9 cellular contexts compared by ENCODE assay signal in genomic region chr1:34460193-34460592, GRCh38.
A peak's percentile ranks its signal among the peaks of the same experiment; 100 is the strongest.
DNase-seq lines count a peak whose midpoint lies in the region; ATAC-seq and TF ChIP-seq lines count a peak whose summit lies in the region.
"Had no signal": no experiment of that assay in that cellular context is flagged by ENCODE, and none has a peak within 500 bp of the region (broad histone marks: within the 10 kb centered on the region; RNA-seq: fewer than 3 reads in every experiment).

No MANE protein-coding gene starts in this region.

- H3K27ac ChIP-seq in hepatocyte, result no peak overlapping the region
- H3K27ac ChIP-seq: epithelial cell of prostate had no signal

- 62% methylated on average over 6 of the region's 6 CpGs for WGBS in hepatocyte (ENCODE audit: low lambda C conversion rate, missing lambda C conversion rate)

- H3K79me2 ChIP-seq in hepatocyte, result no peaks in the 10 kb centered on the region

- H3K4me1 ChIP-seq in hepatocyte (ENCODE audit: insufficient read depth), result no peaks in the 10 kb centered on the region

- H3K4me3 ChIP-seq in hepatocyte, result no peak overlapping the region

- no peak overlapping the region for H3K4me2 ChIP-seq in hepatocyte

- ATAC-seq in HG02610 (IDR thresholded peaks at IDR 0.05; ENCODE audit: unreplicated experiment), result no peak
- ATAC-seq in GM21528 (IDR thresholded peaks at IDR 0.05; ENCODE audit: low FRiP score, unreplicated experiment), result no peak

- no peak overlapping the region for H2AFZ ChIP-seq in hepatocyte

- no peaks in the 10 kb centered on the region for H3K9me2 ChIP-seq in hepatocyte (replicated peaks; ENCODE audit: insufficient read depth)

- no peaks in the 10 kb centered on the region for H3K36me3 ChIP-seq in hepatocyte (replicated peaks; ENCODE audit: insufficient read depth, low read depth)

- no peaks in the 10 kb centered on the region for H3K9me3 ChIP-seq in hepatocyte (ENCODE audit: low read depth)

- no peaks in the 10 kb centered on the region for H3K27me3 ChIP-seq in hepatocyte

- peak; percentile 38 for TF ChIP-seq CTCF in AG09319 (IDR thresholded peaks at IDR 0.05; ENCODE audit: low read depth, low read length)
- TF ChIP-seq CTCF in GM12874 (IDR thresholded peaks at IDR 0.05; ENCODE audit: insufficient read depth, low read depth, low read length), result peak; percentile 81
- peak; percentile 49 for TF ChIP-seq CTCF in hepatocyte (IDR thresholded peaks at IDR 0.05; ENCODE audit: poor library complexity)

- DNase-seq in AG09319 (ENCODE audit: extremely low read depth, low read depth) (no peak), NCI-H524 treated with DMSO at 0.1 percent for 48 hours (lab: John Stamatoyannopoulos, UW) (peak; percentile 0), activated T-cell treated with anti-CD3 and anti-CD28 coated beads for 4 hours (peak; percentile 7), hepatocyte (ENCODE audit: low spot score) (peak; percentile 34)
- peak; percentile 26 to 45 (median 28) for DNase-seq in stimulated activated CD4-positive, alpha-beta T cell treated with anti-CD3 and anti-CD28 coated beads, TNF-alpha, amount 100 ng/mL, for 48 hours (ENCODE audit: low read depth in 3 of 3)

- H4K20me1 ChIP-seq in hepatocyte (ENCODE audit: insufficient read depth, poor library complexity, severe bottlenecking), result no peaks in the 10 kb centered on the region
